Comparison of ENCODE assay signal across 11 cellular contexts in the genomic region with DNA sequence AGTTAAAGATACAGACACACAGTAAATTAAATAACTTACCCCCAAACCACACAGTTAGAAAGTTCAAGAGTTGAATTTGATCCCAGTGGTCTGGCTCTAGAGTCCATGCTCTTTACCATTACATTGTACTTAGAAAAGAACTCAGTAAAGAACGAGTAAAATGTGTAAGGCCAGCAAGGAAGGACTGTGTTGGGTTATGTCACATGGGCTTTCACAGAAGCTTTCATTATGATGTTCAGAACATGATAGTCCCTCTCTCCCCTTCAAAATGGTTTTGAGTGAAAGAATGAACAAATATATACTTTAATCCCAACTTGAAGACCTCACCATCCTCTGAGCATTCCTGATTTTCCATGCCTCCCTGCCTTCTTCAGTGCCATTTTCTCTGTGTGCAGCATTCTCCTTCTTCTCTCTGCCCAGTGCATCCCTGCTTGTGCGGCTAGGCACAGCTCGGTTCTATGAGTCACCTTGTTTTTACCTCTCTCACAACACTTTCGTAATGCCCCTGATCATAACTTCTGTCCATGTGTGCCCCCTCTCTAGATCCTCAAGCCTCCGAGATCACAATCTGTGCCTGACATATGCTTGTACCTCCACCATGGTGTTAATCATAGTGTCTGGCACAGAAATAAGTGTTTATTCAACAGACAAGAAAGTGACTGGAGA. TPM values are rescaled to one million over a fixed set of nuclear protein-coding genes. Genes with fewer than 3 reads are reported as not detected.
A peak's percentile ranks its signal among the peaks of the same experiment; 100 is the strongest.
DNase-seq lines count a peak whose midpoint lies in the region; ATAC-seq, FAIRE-seq and TF ChIP-seq lines count a peak whose summit lies in the region.
"Had no signal": no experiment of that assay in that cellular context is flagged by ENCODE, and none has a peak within 500 bp of the region (broad histone marks: within the 10 kb centered on the region; RNA-seq: fewer than 3 reads in every experiment).

No MANE protein-coding gene starts in this region.

- H3K9me3 Mint-ChIP-seq in astrocyte (ENCODE audit: unreplicated experiment) = no peaks in the 10 kb centered on the region

- no peak overlapping the region for H3K4me3 ChIP-seq in astrocyte (ENCODE audit: insufficient read depth, low read depth, low read length)
- H3K4me3 ChIP-seq: gastrocnemius medialis had no signal

- H3K36me3 ChIP-seq in astrocyte (ENCODE audit: insufficient read depth, low read length) = no peaks in the 10 kb centered on the region
- H3K36me3 ChIP-seq: gastrocnemius medialis had no signal

- no peaks in the 10 kb centered on the region for H3K79me2 ChIP-seq in astrocyte (ENCODE audit: insufficient read depth, low read length)

- H3K27me3 ChIP-seq in astrocyte (ENCODE audit: insufficient read depth, low read length) = peaks cover 5% of the 10 kb centered on the region
- H3K27me3 ChIP-seq: gastrocnemius medialis had no signal

- DNase-seq in DMS 273 (lab: John Stamatoyannopoulos, UW; ENCODE audit: unreplicated experiment) (peak; percentile 70), astrocyte (ENCODE audit: low read depth) (peak; percentile 44), DMS153 treated with DMSO at 0.1 percent for 48 hours (lab: John Stamatoyannopoulos, UW; ENCODE audit: unreplicated experiment) (no peak), kidney tubule cell (ENCODE audit: low spot score) (no peak), glomerular visceral epithelial cell (ENCODE audit: extremely low spot score) (no peak), NCI-H1694 treated with DMSO at 0.1 percent for 48 hours (lab: John Stamatoyannopoulos, UW) (no peak)
- DNase-seq: Caco-2, gastrocnemius medialis, NCI-H345 had no signal

- H4K20me1 ChIP-seq in astrocyte (ENCODE audit: insufficient read depth, low read length) = no peaks in the 10 kb centered on the region

- no peaks in the 10 kb centered on the region for H3K9me3 ChIP-seq in astrocyte (ENCODE audit: insufficient read depth, low read depth, low read length)
- H3K9me3 ChIP-seq: Caco-2, gastrocnemius medialis had no signal

- ATAC-seq in GM19395 (IDR thresholded peaks at IDR 0.05; ENCODE audit: unreplicated experiment) (peak; percentile 32), HG03432 (IDR thresholded peaks at IDR 0.05; ENCODE audit: unreplicated experiment) (peak; percentile 35)

- FAIRE-seq in astrocyte (lab: Jason Lieb, UNC) = no peak

- no peak for TF ChIP-seq CTCF in astrocyte (IDR thresholded peaks at IDR 0.05; ENCODE audit: insufficient read depth, low read depth, low read length)

- H3K4me2 ChIP-seq in astrocyte (ENCODE audit: low read length) = no peak overlapping the region

- H3K4me1 Mint-ChIP-seq in astrocyte (ENCODE audit: low read depth, unreplicated experiment) = peaks cover 12% of the 10 kb centered on the region

- no peak overlapping the region for H3K27ac ChIP-seq in astrocyte (ENCODE audit: low read depth, low read length)

- no peak overlapping the region for H2AFZ ChIP-seq in astrocyte (ENCODE audit: low read depth, low read length)

- H3K27ac Mint-ChIP-seq in astrocyte (ENCODE audit: unreplicated experiment) = no peak overlapping the region

- H3K4me1 ChIP-seq in astrocyte (ENCODE audit: insufficient read depth, low read length) = no peaks in the 10 kb centered on the region

- H3K27me3 Mint-ChIP-seq in astrocyte (ENCODE audit: low read depth, unreplicated experiment) = no peaks in the 10 kb centered on the region

- no peak overlapping the region for H3K4me3 Mint-ChIP-seq in astrocyte (ENCODE audit: unreplicated experiment)

- no peaks in the 10 kb centered on the region for H3K36me3 Mint-ChIP-seq in astrocyte (ENCODE audit: low read depth, unreplicated experiment)

- no peak overlapping the region for H3K9ac ChIP-seq in astrocyte (ENCODE audit: low read length)

RNA-seq across cellular contexts. Expression of a gene that starts 22.0 kb away (rescaled TPM):
- total RNA-seq in astrocyte = 2.0 and 2.8 TPM in 2 replicates

Comparison
In these comparisons a context has a peak if more than half of its experiments do, and no peak if none do; other contexts are left out.
1. DNase-seq: peak in DMS 273 (single experiment) and astrocyte (single experiment); none in DMS153 treated with DMSO at 0.1 percent for 48 hours (single experiment), kidney tubule cell (single experiment), glomerular visceral epithelial cell (single experiment) and NCI-H1694 treated with DMSO at 0.1 percent for 48 hours (single experiment).